In the genomic region with DNA sequence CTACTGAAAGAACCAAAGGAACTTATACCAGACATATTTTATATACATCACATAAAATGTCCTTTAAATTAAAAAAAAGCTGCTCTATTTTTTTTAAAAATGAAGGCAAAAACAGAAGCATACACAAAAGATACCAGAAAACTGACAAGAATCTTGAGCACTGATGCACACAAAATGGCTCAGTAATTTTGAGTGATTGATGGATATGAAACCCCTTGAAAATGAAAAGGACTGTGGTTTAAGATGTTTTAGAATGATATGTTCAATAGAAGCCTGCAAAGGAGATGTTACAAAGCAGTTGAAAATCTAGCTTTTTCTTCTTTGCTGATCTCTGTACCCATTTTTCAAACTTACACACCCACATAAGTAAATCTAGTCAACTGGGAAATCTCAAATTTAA, we compare ENCODE assay signal across 18 cellular contexts. TPM values are rescaled to one million over a fixed set of nuclear protein-coding genes. Genes with fewer than 3 reads are reported as not detected.
A peak's percentile ranks its signal among the peaks of the same experiment; 100 is the strongest.
DNase-seq lines count a peak whose midpoint lies in the region; ATAC-seq and TF ChIP-seq lines count a peak whose summit lies in the region.
"Had no signal": no experiment of that assay in that cellular context is flagged by ENCODE, and none has a peak within 500 bp of the region (broad histone marks: within the 10 kb centered on the region; RNA-seq: fewer than 3 reads in every experiment).

No MANE protein-coding gene starts in this region.

- no peaks in the 10 kb centered on the region for H3K27me3 Mint-ChIP-seq in chondrocyte (ENCODE audit: low read depth)

- BruUV-seq in PC-3 (replicated peaks; lab: Mats Ljungman, UMichigan) = no TSS peak

- H3K4me1 ChIP-seq in PC-3 (ENCODE audit: insufficient read depth, low read length) (peaks cover 11% of the 10 kb centered on the region; the same call in 1 of the 2 replicates), adrenal gland (replicated peaks in 1 of 2) (peaks cover 4 to 25% of the 10 kb centered on the region in 2 donors)

- no peak overlapping the region for H2AFZ ChIP-seq in PC-3 (ENCODE audit: low read length)

- no peak for ATAC-seq in PC-3
- ATAC-seq: activated naive CD4-positive, alpha-beta T cell treated with anti-CD3 and anti-CD28 coated beads, Interleukin-2, amount 50 U/mL, for 72 hours; right cardiac atrium had no signal

- H3K27me3 ChIP-seq in PC-3 (ENCODE audit: low read length) = no peaks in the 10 kb centered on the region
- no peaks in the 10 kb centered on the region for H3K27me3 ChIP-seq in adrenal gland
- H3K27me3 ChIP-seq: tibial artery had no signal

- no peak overlapping the region for H3K4me3 Mint-ChIP-seq in chondrocyte (ENCODE audit: unreplicated experiment)

- peaks cover 33% of the 10 kb centered on the region for H3K4me1 Mint-ChIP-seq in chondrocyte (ENCODE audit: low read depth)

- H3K27ac ChIP-seq in PC-3 (ENCODE audit: low read length) = no peak overlapping the region
- H3K27ac ChIP-seq in adrenal gland = no peak overlapping the region
- H3K27ac ChIP-seq: 22Rv1, tibial artery had no signal

- intact Hi-C loops in PC-3 (cut with micrococcal nuclease) (no loop called here), adrenal gland (cut with DNase I) (no loop called here)

- DNase-seq in NCI-H2227 (lab: John Stamatoyannopoulos, UW; ENCODE audit: unreplicated experiment) (peak; percentile 4), NCI-H2227 treated with DMSO at 0.1 percent for 48 hours (lab: John Stamatoyannopoulos, UW) (no peak), GM12865 (ENCODE audit: low read depth) (peak; percentile 52), PC-3 (no peak), chondrocyte (ENCODE audit: low spot score) (no peak), NCI-H2081 (lab: John Stamatoyannopoulos, UW) (no peak), NCI-H1930 (lab: John Stamatoyannopoulos, UW) (no peak), adrenal gland (no peak)
- DNase-seq: CD8-positive, alpha-beta memory T cell; foreskin fibroblast; NCI-H1694; NCI-H526; right cardiac atrium; stimulated activated CD8-positive, alpha-beta memory T cell treated with anti-CD3 and anti-CD28 coated beads, Interleukin-4, amount 100 ng/mL, for 48 hours; tibial artery had no signal

- no peak for TF ChIP-seq POLR2A in adrenal gland (IDR thresholded peaks at IDR 0.05)

- no peaks in the 10 kb centered on the region for H3K36me3 ChIP-seq in PC-3 (ENCODE audit: low read depth, low read length)
- H3K36me3 ChIP-seq in adrenal gland (replicated peaks in 1 of 2) = no peaks in the 10 kb centered on the region
- H3K36me3 ChIP-seq: tibial artery had no signal

- H3K27ac Mint-ChIP-seq in chondrocyte (ENCODE audit: unreplicated experiment) = peak overlapping the region; percentile 17

- peaks cover 53% of the 10 kb centered on the region for H3K79me2 ChIP-seq in PC-3 (ENCODE audit: low read length)

- H3K9me2 ChIP-seq in PC-3 (replicated peaks; ENCODE audit: low read length) = no peaks in the 10 kb centered on the region

- peak overlapping the region; percentile 89; the same call in 1 of the 2 replicates for H3K4me2 ChIP-seq in PC-3 (ENCODE audit: low read length)

- no peaks in the 10 kb centered on the region for H4K20me1 ChIP-seq in PC-3 (ENCODE audit: low read length)

- no peaks in the 10 kb centered on the region for H3K9me3 Mint-ChIP-seq in chondrocyte (ENCODE audit: low read depth)
- H3K9me3 Mint-ChIP-seq: activated naive CD4-positive, alpha-beta T cell treated with anti-CD3 and anti-CD28 coated beads, Interleukin-2, amount 50 U/mL, for 72 hours had no signal

- TF ChIP-seq CTCF in GM12865 (IDR thresholded peaks at IDR 0.05; ENCODE audit: insufficient read depth, low read depth, low read length, missing control alignments) (no peak), PC-3 (conservative IDR thresholded peaks at IDR 0.05; ENCODE audit: low read depth, low read length) (no peak), chondrocyte (IDR thresholded peaks at IDR 0.05) (no peak), adrenal gland (IDR thresholded peaks at IDR 0.05) (no peak)

- H3K4me3 ChIP-seq in GM12865 (ENCODE audit: low read depth, low read length) (peak overlapping the region; percentile 72), PC-3 (ENCODE audit: low read length) (no peak overlapping the region; the same call in 1 of the 2 replicates), adrenal gland (no peak overlapping the region)
- H3K4me3 ChIP-seq: lung, tibial artery had no signal

- H3F3A ChIP-seq in PC-3 (ENCODE audit: low read length, unreplicated experiment) = no peaks in the 10 kb centered on the region

- peaks cover 2% of the 10 kb centered on the region for H3K36me3 Mint-ChIP-seq in chondrocyte (ENCODE audit: low read depth)

- no peak overlapping the region for H3K9ac ChIP-seq in PC-3 (ENCODE audit: low read length)

- H3K9me3 ChIP-seq in PC-3 (ENCODE audit: low read length) = no peaks in the 10 kb centered on the region
- H3K9me3 ChIP-seq in adrenal gland (replicated peaks in 1 of 3) = no peaks in the 10 kb centered on the region
- H3K9me3 ChIP-seq: tibial artery had no signal

- POLR2A ChIA-PET in PC-3 (lab: Charles Lee; ENCODE audit: unreplicated experiment) = no interaction called here

- CTCF ChIA-PET in PC-3 (lab: Charles Lee) = no interaction called here

RNA-seq across cellular contexts. Expression of a gene that starts 2.7 kb away (rescaled TPM):
- total RNA-seq in PC-3 (2014; rRNA removed) (4.0 and 5.1 TPM in 2 replicates), chondrocyte (15.3 to 19.1 TPM (median 17.7 TPM) in 3 replicates), adrenal gland (10 to 100 TPM in 1 of 8 donors, 1 to 10 TPM in 7; 5.6 to 10.4 (median 7.8) TPM)
- polyA plus RNA-seq in adrenal gland = 10 to 100 TPM in 1 of 3 donors, 1 to 10 TPM in 2; 2.3 to 14.4 (median 5.0) TPM

RNA-seq across cellular contexts. Expression of a gene that starts 55.9 kb away (rescaled TPM):
- 19.4 and 22.0 TPM in 2 replicates for total RNA-seq in PC-3 (2014; rRNA removed)
- total RNA-seq in chondrocyte = 35.1 to 67.1 TPM (median 59.6 TPM) in 3 replicates
- 10 to 100 TPM; 15.1 to 70.8 (median 25.5) TPM for total RNA-seq in adrenal gland
- 10 to 100 TPM; 10.9 to 15.9 (median 14.9) TPM for polyA plus RNA-seq in adrenal gland

Comparison
In these comparisons a context has a peak if more than half of its experiments do, and no peak if none do; other contexts are left out.
1. DNase-seq: peak in NCI-H2227 (single experiment) and GM12865 (single experiment); none in NCI-H2227 treated with DMSO at 0.1 percent for 48 hours (single experiment), PC-3 (single experiment), chondrocyte (single experiment), NCI-H2081 (0 of 2), NCI-H1930 (0 of 2) and adrenal gland (0 of 7).